ENCODE assay signal across 8 cellular contexts in the genomic region with DNA sequence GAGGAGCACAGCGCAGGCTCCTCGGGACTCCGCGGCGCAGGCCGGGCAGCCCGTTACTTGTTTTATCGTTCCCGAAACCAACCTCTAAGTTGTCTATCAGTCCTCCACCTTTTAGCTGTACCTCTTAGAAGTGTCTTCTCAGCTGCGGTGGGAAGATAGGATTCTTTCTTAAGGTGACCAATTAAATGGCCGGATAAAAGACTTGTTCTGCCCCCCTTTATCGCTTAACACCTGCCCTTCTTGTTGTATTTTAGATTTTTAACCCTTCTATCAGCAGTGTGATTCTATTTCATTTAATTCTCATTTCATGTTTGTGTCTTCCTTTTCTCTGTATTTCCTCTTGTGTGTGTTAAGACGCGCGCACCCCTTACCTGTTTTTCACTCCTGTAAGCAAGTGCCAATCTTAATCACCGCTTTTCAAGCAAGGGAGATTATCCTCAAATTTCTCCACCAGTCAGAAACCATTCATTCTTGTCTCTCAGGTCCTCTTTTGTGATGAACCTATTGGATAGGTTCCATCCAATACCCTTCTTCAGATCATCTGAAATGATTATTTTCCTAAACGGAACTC. TPM values are rescaled to one million over a fixed set of nuclear protein-coding genes. Genes with fewer than 3 reads are reported as not detected.
DNase-seq lines count a peak whose midpoint lies in the region; ATAC-seq and TF ChIP-seq lines count a peak whose summit lies in the region.

No MANE protein-coding gene starts in this region.

- no peak for TF ChIP-seq CTCF in heart left ventricle (IDR thresholded peaks at IDR 0.05)
- no peak for TF ChIP-seq CTCF in epithelial cell of esophagus (IDR thresholded peaks at IDR 0.05; ENCODE audit: insufficient read depth, low read depth, low read length, missing control alignments)
- TF ChIP-seq CTCF in progenitor cell of endocrine pancreas (IDR thresholded peaks at IDR 0.05; ENCODE audit: unreplicated experiment) = no peak

- H3K36me3 ChIP-seq in heart left ventricle (peaks cover 0 to 36% (median 10%) of the 10 kb centered on the region in 9 donors), SK-N-MC (ENCODE audit: insufficient read depth, low read length) (no peaks in the 10 kb centered on the region)

- H3K4me3 ChIP-seq in heart left ventricle (peak overlapping the region; percentile 46 to 89 (median 73)), SK-N-MC (peak overlapping the region; percentile 84), epithelial cell of esophagus (ENCODE audit: low read length) (peak overlapping the region; percentile 65)

- H3K9me3 Mint-ChIP-seq in progenitor cell of endocrine pancreas (ENCODE audit: low read depth) = no peaks in the 10 kb centered on the region

- H3K27ac ChIP-seq in heart left ventricle (peak overlapping the region; percentile 62 to 90 (median 82)), SK-N-MC (peak overlapping the region; percentile 32; the same call in 1 of the 2 replicates)

- H3K4me1 ChIP-seq in heart left ventricle = peaks cover 0 to 24% (median 7%) of the 10 kb centered on the region in 12 donors

- H3K4me1 Mint-ChIP-seq in progenitor cell of endocrine pancreas (ENCODE audit: low read depth) = peaks cover 9% of the 10 kb centered on the region

- WGBS in heart left ventricle, 4 donors = 25 to 32% (median 26%) methylated on average over 15 to 17 of the region's 17 CpGs

- H3K9ac ChIP-seq in SK-N-MC (ENCODE audit: insufficient read length) = peak overlapping the region; percentile 85

- H3K4me3 Mint-ChIP-seq in progenitor cell of endocrine pancreas (ENCODE audit: low read depth) = peak overlapping the region; percentile 84

- H3K27ac Mint-ChIP-seq in progenitor cell of endocrine pancreas = peak overlapping the region; percentile 63

- intact Hi-C loops in heart left ventricle (cut with DNase I) (loop anchor here in 1 of 10 donors (5.0 kb wide), 1 partner anchor 210 kb away; the partner anchor contains the start of gene CISD2), Right ventricle myocardium inferior (cut with DNase I) (no loop called here)

- peaks cover 16% of the 10 kb centered on the region for H3K36me3 Mint-ChIP-seq in progenitor cell of endocrine pancreas (ENCODE audit: insufficient read depth)

- DNase-seq in heart left ventricle (no peak), Right ventricle myocardium inferior (ENCODE audit: missing footprints) (no peak), SK-N-MC (ENCODE audit: low read depth, low spot score) (no peak), epithelial cell of esophagus (ENCODE audit: low read depth) (no peak), progenitor cell of endocrine pancreas (ENCODE audit: low spot score, unreplicated experiment) (no peak), T1000 (lab: John Stamatoyannopoulos, UW) (no peak), NCI-H748 (lab: John Stamatoyannopoulos, UW; ENCODE audit: unreplicated experiment) (no peak)

- H3K9me3 ChIP-seq in heart left ventricle = no peaks in the 10 kb centered on the region
- H3K9me3 ChIP-seq in SK-N-MC (ENCODE audit: low read depth, low read length) = no peaks in the 10 kb centered on the region

- ATAC-seq in heart left ventricle (no peak), Right ventricle myocardium inferior (no peak), HG02943 (IDR thresholded peaks at IDR 0.05; ENCODE audit: low read depth, unreplicated experiment) (peak; percentile 46)

- no peak for TF ChIP-seq POLR2A in heart left ventricle (IDR thresholded peaks at IDR 0.05)

- peaks cover 28% of the 10 kb centered on the region for H3K27me3 Mint-ChIP-seq in progenitor cell of endocrine pancreas

- no peaks in the 10 kb centered on the region for H3K27me3 ChIP-seq in heart left ventricle

RNA-seq across cellular contexts. Expression of gene SLC9B2, which starts 0.3 kb away (rescaled TPM):
- total RNA-seq in heart left ventricle (1 to 10 TPM; 1.4 to 7.1 (median 4.6) TPM), Right ventricle myocardium inferior (3.3 TPM), progenitor cell of endocrine pancreas (4.0 and 7.0 TPM in 2 replicates)
- 1 to 10 TPM; 1.7 to 5.1 TPM for polyA plus RNA-seq in heart left ventricle

RNA-seq across cellular contexts. Expression of gene BDH2, which starts 22.8 kb away (rescaled TPM):
- 10 to 100 TPM; 20.3 to 38.0 (median 25.8) TPM for total RNA-seq in heart left ventricle
- 10 to 100 TPM; 21.4 to 23.0 TPM for polyA plus RNA-seq in heart left ventricle
- total RNA-seq in Right ventricle myocardium inferior = 25.4 TPM
- total RNA-seq in progenitor cell of endocrine pancreas = 89.9 and 96.3 TPM in 2 replicates

RNA-seq across cellular contexts. Expression of gene SLC9B1, which starts 57.4 kb away (rescaled TPM):
- total RNA-seq in heart left ventricle = 1 to 10 TPM in 2 of 9 donors, under 1 TPM in 4, not detected in 3; 0.28 to 1.8 (median 0.61) TPM
- polyA plus RNA-seq in heart left ventricle = under 1 TPM; 0.07 to 0.15 TPM
- total RNA-seq in Right ventricle myocardium inferior = 0.95 TPM
- 0.75 and 0.79 TPM in 2 replicates for total RNA-seq in progenitor cell of endocrine pancreas
